In the genomic region with DNA sequence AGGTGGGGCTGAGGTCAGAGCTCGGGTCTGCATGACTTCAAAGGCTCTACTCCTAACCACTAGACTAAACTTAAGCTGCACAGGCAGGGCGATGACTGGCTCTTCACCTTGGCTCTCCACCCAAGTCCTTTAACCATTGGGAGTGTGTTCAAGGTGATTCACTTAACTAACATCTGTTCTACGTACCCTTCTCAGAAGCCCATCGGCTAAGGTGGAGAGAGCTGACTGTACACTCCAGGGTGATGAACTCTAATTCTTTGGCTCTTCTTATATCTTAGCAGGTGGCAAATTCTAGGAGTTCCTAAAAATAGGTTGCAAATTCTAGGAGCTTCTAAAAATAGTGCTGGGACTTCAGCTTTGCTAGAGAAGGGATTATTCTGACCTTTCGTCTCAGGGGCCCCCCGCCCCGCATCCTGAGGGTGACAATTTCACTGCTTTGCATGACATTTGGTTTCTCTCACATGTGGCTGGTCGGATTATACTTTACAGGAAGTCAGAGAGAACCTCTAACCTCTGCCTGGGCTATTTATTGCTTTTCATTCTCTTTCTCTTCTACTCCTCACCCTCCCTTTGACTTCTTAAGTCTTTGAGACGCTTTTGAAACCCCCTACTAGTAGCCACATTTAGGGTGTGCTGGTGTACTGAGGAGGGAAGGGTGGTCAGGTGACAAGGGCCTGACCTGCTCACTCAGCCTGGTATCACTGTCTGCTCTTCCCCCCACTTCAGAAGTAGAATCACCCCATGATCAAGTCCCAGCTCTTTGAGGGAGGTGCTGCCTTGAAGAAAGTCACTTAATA, we compare ENCODE assay signal across 9 cellular contexts. TPM values are rescaled to one million over a fixed set of nuclear protein-coding genes. Genes with fewer than 3 reads are reported as not detected.
A peak's percentile ranks its signal among the peaks of the same experiment; 100 is the strongest.
DNase-seq lines count a peak whose midpoint lies in the region; ATAC-seq and FAIRE-seq lines count a peak whose summit lies in the region.
"Had no signal": no experiment of that assay in that cellular context is flagged by ENCODE, and none has a peak within 500 bp of the region (broad histone marks: within the 10 kb centered on the region; RNA-seq: fewer than 3 reads in every experiment).

No MANE protein-coding gene starts in this region.

- H3K36me3 Mint-ChIP-seq in activated T-cell treated with anti-CD3 and anti-CD28 coated beads, Interleukin-2, amount 50 U/mL, for 4 hours (ENCODE audit: insufficient read depth), result no peaks in the 10 kb centered on the region

- no peaks in the 10 kb centered on the region for H3K9me3 Mint-ChIP-seq in activated T-cell treated with anti-CD3 and anti-CD28 coated beads, Interleukin-2, amount 50 U/mL, for 4 hours

- peak; percentile 83 for ATAC-seq in HG03378 (IDR thresholded peaks at IDR 0.05; ENCODE audit: unreplicated experiment)
- peak; percentile 81 to 86 for ATAC-seq in activated T-cell treated with anti-CD3 and anti-CD28 coated beads, Interleukin-2, amount 50 U/mL, for 4 hours

- DNase-seq in activated CD4-positive, alpha-beta T cell treated with anti-CD3 and anti-CD28 coated beads for 4 hours, result peak; percentile 55 to 56
- DNase-seq in activated CD4-positive, alpha-beta T cell treated with anti-CD3 and anti-CD28 coated beads for 1 hour, result no peak
- DNase-seq in activated T-cell treated with anti-CD3 and anti-CD28 coated beads, Interleukin-2, amount 50 U/mL, for 4 hours, result peak; percentile 60
- peak; percentile 50 to 58 for DNase-seq in stimulated activated CD4-positive, alpha-beta T cell treated with anti-CD3 and anti-CD28 coated beads, Interleukin-2, amount 100 ng/mL, for 24 hours
- no peak for DNase-seq in NCI-H1417 treated with DMSO at 0.1 percent for 48 hours (lab: John Stamatoyannopoulos, UW)
- no peak for DNase-seq in DMS153 treated with DMSO at 0.1 percent for 48 hours (lab: John Stamatoyannopoulos, UW; ENCODE audit: unreplicated experiment)
- no peak for DNase-seq in frontal cortex (ENCODE audit: low spot score in 2 of 2)

- no peaks in the 10 kb centered on the region for H3K27me3 Mint-ChIP-seq in activated T-cell treated with anti-CD3 and anti-CD28 coated beads, Interleukin-2, amount 50 U/mL, for 4 hours (ENCODE audit: low read depth)

- FAIRE-seq in frontal cortex (lab: Jason Lieb, UNC), result no peak
- FAIRE-seq: A204.1 had no signal

- peak overlapping the region; percentile 64 for H3K4me3 Mint-ChIP-seq in activated T-cell treated with anti-CD3 and anti-CD28 coated beads, Interleukin-2, amount 50 U/mL, for 4 hours

- H3K4me1 Mint-ChIP-seq in activated T-cell treated with anti-CD3 and anti-CD28 coated beads, Interleukin-2, amount 50 U/mL, for 4 hours (ENCODE audit: low read depth), result peaks cover 41% of the 10 kb centered on the region

RNA-seq across cellular contexts. Expression of a gene that starts 55.5 kb away (rescaled TPM):
- 10 to 100 TPM; 43.7 to 96.9 (median 86.0) TPM for total RNA-seq in activated T-cell treated with anti-CD3 and anti-CD28 coated beads, Interleukin-2, amount 50 U/mL, for 4 hours
- total RNA-seq in frontal cortex, result 1.6 TPM

Comparison
In these comparisons a context has a peak if more than half of its experiments do, and no peak if none do; other contexts are left out.
1. DNase-seq: peak in activated CD4-positive, alpha-beta T cell treated with anti-CD3 and anti-CD28 coated beads for 4 hours (2 of 2), activated T-cell treated with anti-CD3 and anti-CD28 coated beads, Interleukin-2, amount 50 U/mL, for 4 hours (single experiment) and stimulated activated CD4-positive, alpha-beta T cell treated with anti-CD3 and anti-CD28 coated beads, Interleukin-2, amount 100 ng/mL, for 24 hours (2 of 2); none in activated CD4-positive, alpha-beta T cell treated with anti-CD3 and anti-CD28 coated beads for 1 hour (single experiment), NCI-H1417 treated with DMSO at 0.1 percent for 48 hours (single experiment), DMS153 treated with DMSO at 0.1 percent for 48 hours (single experiment) and frontal cortex (0 of 2).
2. RNA of a gene that starts 55.5 kb away (total RNA-seq): 43.7 to 96.9 TPM in activated T-cell treated with anti-CD3 and anti-CD28 coated beads, Interleukin-2, amount 50 U/mL, for 4 hours; 1.6 TPM in frontal cortex (single experiment); every median in the first group is over 10 times any median in the second.